28 cellular contexts compared by ENCODE assay signal in the genomic region with DNA sequence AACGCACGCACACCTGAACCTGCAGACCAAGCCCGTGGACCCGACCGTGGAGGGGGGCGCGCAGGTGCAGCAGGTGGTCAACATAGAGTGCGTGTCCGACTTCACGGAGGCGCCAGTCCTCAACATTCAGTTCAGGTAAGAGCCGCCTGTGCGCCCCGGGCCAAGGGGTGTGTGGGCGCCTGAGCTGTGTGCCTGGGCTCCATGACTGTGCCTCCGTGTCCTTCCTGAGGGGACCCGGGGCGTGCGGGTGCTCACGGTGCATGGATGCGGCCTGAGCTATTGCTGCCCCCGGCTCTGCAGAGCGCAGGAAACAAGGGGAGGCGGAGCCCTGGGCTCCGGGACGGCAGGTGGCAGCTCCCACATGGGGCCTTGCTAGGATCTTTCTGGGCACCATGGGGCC.
"Had no signal": no experiment of that assay in that cellular context is flagged by ENCODE, and none has a peak within 500 bp of the region (broad histone marks: within the 10 kb centered on the region; RNA-seq: fewer than 3 reads in every experiment).

No MANE protein-coding gene starts in this region.

- H3K4me3 ChIP-seq: gastroesophageal sphincter, hepatocyte, ovary, skin epidermis, testis, transverse colon had no signal

- H3K36me3 ChIP-seq: ovary had no signal

- H3K4me2 ChIP-seq: hepatocyte had no signal

- H3K9me3 ChIP-seq: gastroesophageal sphincter, ovary, testis, transverse colon had no signal

- ATAC-seq: activated CD4-positive, CD25-positive, alpha-beta regulatory T cell treated with anti-CD3 and anti-CD28 coated beads, Interleukin-2, amount 50 U/mL, for 24 hours; activated naive CD8-positive, alpha-beta T cell treated with anti-CD3 and anti-CD28 coated beads, Interleukin-2, amount 50 U/mL, for 24 hours; effector memory CD8-positive, alpha-beta T cell; gastroesophageal sphincter; left colon; sciatic nerve; stimulated activated naive CD8-positive, alpha-beta T cell treated with anti-CD3 and anti-CD28 coated beads, Interleukin-15, Interleukin-2, amounts not matched to agents 100 U/mL and 50 U/mL, for 24 hours had no signal

- H3K4me1 ChIP-seq: gastroesophageal sphincter, transverse colon had no signal

- H3K27me3 ChIP-seq: gastroesophageal sphincter, hepatocyte, ovary, testis, transverse colon had no signal

- DNase-seq: activated CD4-positive, alpha-beta memory T cell treated with anti-CD3 and anti-CD28 coated beads, Interleukin-2, amount 10 ng/mL, durations not matched to agents 7 days and 5 days; activated CD4-positive, alpha-beta T cell treated with anti-CD3 and anti-CD28 coated beads, Interleukin-2, amount 10 ng/mL, durations not matched to agents 7 days and 5 days; activated CD8-positive, alpha-beta memory T cell treated with anti-CD3 and anti-CD28 coated beads, Interleukin-2, amount 50 U/mL, for 48 hours; activated gamma-delta T cell treated with Interleukin-2 at 50 U/mL for 16 hours; activated naive CD8-positive, alpha-beta T cell treated with anti-CD3 and anti-CD28 coated beads, Interleukin-2, amount 50 U/mL, for 24 hours; activated T-cell treated with anti-CD3 and anti-CD28 coated beads, Interleukin-2, amount 50 U/mL, for 24 hours; amygdala; caudate nucleus; cortex of kidney; effector memory CD8-positive, alpha-beta T cell; immature natural killer cell; kidney; left colon; mammary epithelial cell; naive B cell; nephron progenitor cell; ovary; stimulated activated CD4-positive, alpha-beta T cell treated with anti-CD3 and anti-CD28 coated beads, Interleukin-12 subunit alpha, Interleukin-12 subunit beta, amount 100 ng/mL, for 4 hours; stimulated activated CD4-positive, alpha-beta T cell treated with anti-CD3 and anti-CD28 coated beads, Interleukin-4, amount 100 ng/mL, for 1 hour; stimulated activated naive CD8-positive, alpha-beta T cell treated with anti-CD3 and anti-CD28 coated beads, Interleukin-15, Interleukin-2, amounts not matched to agents 100 U/mL and 50 U/mL, for 24 hours; testis; transverse colon; WERI-Rb-1 had no signal

- H3K27ac ChIP-seq: gastroesophageal sphincter, hepatocyte, ovary, skin epidermis, testis, transverse colon, WERI-Rb-1 had no signal
